ENCODE assay signal across 18 cellular contexts in the genomic region with DNA sequence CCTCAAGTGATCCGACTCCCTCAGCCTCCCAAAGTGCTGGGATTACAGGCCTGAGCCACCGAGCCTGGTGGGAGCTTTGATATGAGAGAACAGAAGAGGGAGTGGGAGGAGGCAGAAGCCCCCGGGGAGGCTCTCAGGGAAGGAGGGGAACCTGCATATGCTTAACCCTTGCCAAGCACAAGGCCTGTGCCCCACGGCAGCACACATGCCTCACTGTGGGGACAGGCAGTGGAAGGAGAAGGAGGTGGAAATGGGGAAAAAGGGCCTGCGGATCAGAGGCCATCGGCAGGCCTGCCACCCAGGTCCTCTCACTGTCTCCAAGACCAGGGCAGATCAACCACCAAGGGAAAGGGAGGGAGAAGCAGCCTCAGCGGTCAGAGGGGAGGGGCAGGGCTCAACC. TPM values are rescaled to one million over a fixed set of nuclear protein-coding genes. Genes with fewer than 3 reads are reported as not detected.
DNase-seq lines count a peak whose midpoint lies in the region; ATAC-seq and TF ChIP-seq lines count a peak whose summit lies in the region.
"Had no signal": no experiment of that assay in that cellular context is flagged by ENCODE, and none has a peak within 500 bp of the region (broad histone marks: within the 10 kb centered on the region; RNA-seq: fewer than 3 reads in every experiment).

No MANE protein-coding gene starts in this region.

- no peak for ATAC-seq in HG02970 (IDR thresholded peaks at IDR 0.05; ENCODE audit: low FRiP score, unreplicated experiment)

- H3K9me3 Mint-ChIP-seq in osteocyte (ENCODE audit: unreplicated experiment), result no peaks in the 10 kb centered on the region
- H3K9me3 Mint-ChIP-seq: CD4-positive, alpha-beta T cell had no signal

- no peak overlapping the region for H3K27ac Mint-ChIP-seq in osteocyte (ENCODE audit: unreplicated experiment)
- H3K27ac Mint-ChIP-seq: CD4-positive, alpha-beta T cell had no signal

- no peak overlapping the region for H3K4me3 Mint-ChIP-seq in osteocyte (ENCODE audit: unreplicated experiment)
- H3K4me3 Mint-ChIP-seq: CD4-positive, alpha-beta T cell had no signal

- H3K4me3 ChIP-seq in WERI-Rb-1 (ENCODE audit: low read depth, low read length) (no peak overlapping the region), coronary artery (no peak overlapping the region)
- H3K4me3 ChIP-seq: HAP-1 had no signal

- H3K27ac ChIP-seq in WERI-Rb-1 (no peak overlapping the region), coronary artery (no peak overlapping the region)
- H3K27ac ChIP-seq: HL-60 had no signal

- H3K27me3 Mint-ChIP-seq in osteocyte (ENCODE audit: unreplicated experiment), result peaks cover 59% of the 10 kb centered on the region

- TF ChIP-seq CTCF in WERI-Rb-1 (IDR thresholded peaks at IDR 0.05; ENCODE audit: low read depth, low read length) (no peak), coronary artery (IDR thresholded peaks at IDR 0.05) (no peak), osteocyte (IDR thresholded peaks at IDR 0.05) (no peak)

- H3K27me3 ChIP-seq in WERI-Rb-1 (ENCODE audit: insufficient read depth, low read depth, severe bottlenecking), result peaks cover 35% of the 10 kb centered on the region

- no peaks in the 10 kb centered on the region for H3K36me3 Mint-ChIP-seq in osteocyte (ENCODE audit: unreplicated experiment)

- H3K4me1 Mint-ChIP-seq in osteocyte (ENCODE audit: unreplicated experiment), result no peaks in the 10 kb centered on the region

- H3K36me3 ChIP-seq in WERI-Rb-1, result no peaks in the 10 kb centered on the region
- H3K36me3 ChIP-seq: HAP-1 had no signal

- DNase-seq in WERI-Rb-1, result peak; percentile 4
- DNase-seq in coronary artery (ENCODE audit: low spot score), result peak; percentile 19
- peak; percentile 70 for DNase-seq in osteocyte (ENCODE audit: extremely low spot score, unreplicated experiment)
- peak; percentile 27 for DNase-seq in ureter (ENCODE audit: low spot score)
- DNase-seq in NCI-H510A (lab: John Stamatoyannopoulos, UW), result no peak
- DNase-seq in pons (ENCODE audit: low spot score), result no peak
- DNase-seq: DMS53, NCI-H1105, NCI-H1694, NCI-H345, NCI-H526 treated with DMSO at 0.1 percent for 48 hours, SHP77 treated with DMSO at 0.1 percent for 48 hours had no signal

- no peaks in the 10 kb centered on the region for H3K9me3 ChIP-seq in WERI-Rb-1 (ENCODE audit: severe bottlenecking)
- H3K9me3 ChIP-seq: HAP-1 had no signal

RNA-seq across cellular contexts. Expression of a gene that starts 7.2 kb away (rescaled TPM):
- 0.11 TPM in 1 of 2 replicates, not detected in the other for total RNA-seq in osteocyte
- 2.7 TPM for total RNA-seq in ureter
- total RNA-seq: CD4-positive, alpha-beta T cell; LHCN-M2; RPMI7951 had no signal

Comparison
In these comparisons a context has a peak if more than half of its experiments do, and no peak if none do; other contexts are left out.
1. DNase-seq: peak in WERI-Rb-1 (single experiment), coronary artery (single experiment), osteocyte (single experiment) and ureter (single experiment); none in NCI-H510A (single experiment) and pons (single experiment).